Comparison of ENCODE assay signal across 1 cellular context in genomic region chr22:48690583-48691317, GRCh38.
TF ChIP-seq lines count a peak whose summit lies in the region.

No MANE protein-coding gene starts in this region.

TF ChIP-seq in HepG2, 621 proteins besides CTCF, POLR2A, EP300 and RAD21 (continued from another document and continues in another):
- TF ChIP-seq TRAFD1 (CRISPR knock-in tag; IDR thresholded peaks at IDR 0.05; ENCODE audit: borderline replicate concordance) (0 out of 2 replicates have a peak, but pooled peaks have one; percentile 58), ZNF136 (CRISPR knock-in tag; IDR thresholded peaks at IDR 0.05; ENCODE audit: low read depth) (no peak), HDAC1 (CRISPR knock-in tag; IDR thresholded peaks at IDR 0.05) (peak; percentile 60; the same call in 1 of the 2 replicates), NCOA2 (CRISPR knock-in tag; IDR thresholded peaks at IDR 0.05) (no peak), ZNF780A (CRISPR knock-in tag; IDR thresholded peaks at IDR 0.05) (no peak), ZNF251 (CRISPR knock-in tag; IDR thresholded peaks at IDR 0.05) (no peak), THYN1 (CRISPR knock-in tag; IDR thresholded peaks at IDR 0.05; ENCODE audit: borderline replicate concordance, low read depth) (no peak), RARG (CRISPR knock-in tag; IDR thresholded peaks at IDR 0.05; ENCODE audit: low read depth) (no peak), MTA1 (CRISPR knock-in tag; IDR thresholded peaks at IDR 0.05; ENCODE audit: borderline replicate concordance) (peak; percentile 77), SAP130 (CRISPR knock-in tag; IDR thresholded peaks at IDR 0.05; ENCODE audit: low read depth) (peak; percentile 53), THAP8 (CRISPR knock-in tag; IDR thresholded peaks at IDR 0.05; ENCODE audit: borderline replicate concordance) (no peak), ZNF564 (CRISPR knock-in tag; IDR thresholded peaks at IDR 0.05) (peak; percentile 14; the same call in 1 of the 2 replicates), NR2F1 (CRISPR knock-in tag; IDR thresholded peaks at IDR 0.05) (no peak), CBFB (CRISPR knock-in tag; IDR thresholded peaks at IDR 0.05) (no peak), NONO (IDR thresholded peaks at IDR 0.05) (no peak), NONO (CRISPR knock-in tag; conservative IDR thresholded peaks at IDR 0.05) (0 out of 2 replicates have a peak, but pooled peaks have one; percentile 21), ZNF572 (CRISPR knock-in tag; IDR thresholded peaks at IDR 0.05) (no peak), SRSF1 (optimal IDR thresholded peaks at IDR 0.05; ENCODE audit: low read depth, low read length) (no peak), TAF1 (CRISPR knock-in tag; IDR thresholded peaks at IDR 0.05) (no peak), CREM (IDR thresholded peaks at IDR 0.05) (peak; percentile 23; the same call in 1 of the 2 replicates), CREM (CRISPR knock-in tag; IDR thresholded peaks at IDR 0.05) (no peak), MED1 (CRISPR knock-in tag; IDR thresholded peaks at IDR 0.05) (peak; percentile 89), NFYC (CRISPR knock-in tag; IDR thresholded peaks at IDR 0.05) (no peak), ZBTB21 (CRISPR knock-in tag; IDR thresholded peaks at IDR 0.05) (no peak), ZFP62 (CRISPR knock-in tag; IDR thresholded peaks at IDR 0.05) (no peak), ZNF790 (CRISPR knock-in tag; IDR thresholded peaks at IDR 0.05; ENCODE audit: borderline replicate concordance) (0 out of 2 replicates have a peak, but pooled peaks have one; percentile 22), WIZ (CRISPR knock-in tag; IDR thresholded peaks at IDR 0.05) (no peak), ZNF296 (CRISPR knock-in tag; conservative IDR thresholded peaks at IDR 0.05) (0 out of 2 replicates have a peak, but pooled peaks have one; percentile 27), CEBPB (IDR thresholded peaks at IDR 0.05; ENCODE audit: borderline replicate concordance, low read depth, low read length) (no peak), IKZF1 (IDR thresholded peaks at IDR 0.05) (no peak), SNRNP70 (IDR thresholded peaks at IDR 0.05; ENCODE audit: low read depth, low read length) (no peak), HMG20A (CRISPR knock-in tag; IDR thresholded peaks at IDR 0.05; ENCODE audit: borderline replicate concordance) (no peak), ZNF333 (CRISPR knock-in tag; IDR thresholded peaks at IDR 0.05; ENCODE audit: borderline replicate concordance) (no peak; the same call in 1 of the 2 replicates), EEA1 (CRISPR knock-in tag; IDR thresholded peaks at IDR 0.05; ENCODE audit: borderline replicate concordance) (no peak), ZFP36L1 (CRISPR knock-in tag; IDR thresholded peaks at IDR 0.05) (no peak), RNF2 (conservative IDR thresholded peaks at IDR 0.05; ENCODE audit: low read depth) (no peak), SIN3A (IDR thresholded peaks at IDR 0.05; ENCODE audit: borderline replicate concordance, low read depth, low read length) (no peak)
- TF ChIP-seq, protein P1, sequence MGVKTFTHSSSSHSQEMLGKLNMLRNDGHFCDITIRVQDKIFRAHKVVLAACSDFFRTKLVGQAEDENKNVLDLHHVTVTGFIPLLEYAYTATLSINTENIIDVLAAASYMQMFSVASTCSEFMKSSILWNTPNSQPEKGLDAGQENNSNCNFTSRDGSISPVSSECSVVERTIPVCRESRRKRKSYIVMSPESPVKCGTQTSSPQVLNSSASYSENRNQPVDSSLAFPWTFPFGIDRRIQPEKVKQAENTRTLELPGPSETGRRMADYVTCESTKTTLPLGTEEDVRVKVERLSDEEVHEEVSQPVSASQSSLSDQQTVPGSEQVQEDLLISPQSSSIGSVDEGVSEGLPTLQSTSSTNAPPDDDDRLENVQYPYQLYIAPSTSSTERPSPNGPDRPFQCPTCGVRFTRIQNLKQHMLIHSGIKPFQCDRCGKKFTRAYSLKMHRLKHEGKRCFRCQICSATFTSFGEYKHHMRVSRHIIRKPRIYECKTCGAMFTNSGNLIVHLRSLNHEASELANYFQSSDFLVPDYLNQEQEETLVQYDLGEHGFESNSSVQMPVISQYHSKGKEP (CRISPR knock-in tag; IDR thresholded peaks at IDR 0.05): no peak
- TF ChIP-seq, protein P2, sequence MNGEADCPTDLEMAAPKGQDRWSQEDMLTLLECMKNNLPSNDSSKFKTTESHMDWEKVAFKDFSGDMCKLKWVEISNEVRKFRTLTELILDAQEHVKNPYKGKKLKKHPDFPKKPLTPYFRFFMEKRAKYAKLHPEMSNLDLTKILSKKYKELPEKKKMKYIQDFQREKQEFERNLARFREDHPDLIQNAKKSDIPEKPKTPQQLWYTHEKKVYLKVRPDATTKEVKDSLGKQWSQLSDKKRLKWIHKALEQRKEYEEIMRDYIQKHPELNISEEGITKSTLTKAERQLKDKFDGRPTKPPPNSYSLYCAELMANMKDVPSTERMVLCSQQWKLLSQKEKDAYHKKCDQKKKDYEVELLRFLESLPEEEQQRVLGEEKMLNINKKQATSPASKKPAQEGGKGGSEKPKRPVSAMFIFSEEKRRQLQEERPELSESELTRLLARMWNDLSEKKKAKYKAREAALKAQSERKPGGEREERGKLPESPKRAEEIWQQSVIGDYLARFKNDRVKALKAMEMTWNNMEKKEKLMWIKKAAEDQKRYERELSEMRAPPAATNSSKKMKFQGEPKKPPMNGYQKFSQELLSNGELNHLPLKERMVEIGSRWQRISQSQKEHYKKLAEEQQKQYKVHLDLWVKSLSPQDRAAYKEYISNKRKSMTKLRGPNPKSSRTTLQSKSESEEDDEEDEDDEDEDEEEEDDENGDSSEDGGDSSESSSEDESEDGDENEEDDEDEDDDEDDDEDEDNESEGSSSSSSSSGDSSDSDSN (CRISPR knock-in tag; IDR thresholded peaks at IDR 0.05): no peak
- TF ChIP-seq, protein P3, sequence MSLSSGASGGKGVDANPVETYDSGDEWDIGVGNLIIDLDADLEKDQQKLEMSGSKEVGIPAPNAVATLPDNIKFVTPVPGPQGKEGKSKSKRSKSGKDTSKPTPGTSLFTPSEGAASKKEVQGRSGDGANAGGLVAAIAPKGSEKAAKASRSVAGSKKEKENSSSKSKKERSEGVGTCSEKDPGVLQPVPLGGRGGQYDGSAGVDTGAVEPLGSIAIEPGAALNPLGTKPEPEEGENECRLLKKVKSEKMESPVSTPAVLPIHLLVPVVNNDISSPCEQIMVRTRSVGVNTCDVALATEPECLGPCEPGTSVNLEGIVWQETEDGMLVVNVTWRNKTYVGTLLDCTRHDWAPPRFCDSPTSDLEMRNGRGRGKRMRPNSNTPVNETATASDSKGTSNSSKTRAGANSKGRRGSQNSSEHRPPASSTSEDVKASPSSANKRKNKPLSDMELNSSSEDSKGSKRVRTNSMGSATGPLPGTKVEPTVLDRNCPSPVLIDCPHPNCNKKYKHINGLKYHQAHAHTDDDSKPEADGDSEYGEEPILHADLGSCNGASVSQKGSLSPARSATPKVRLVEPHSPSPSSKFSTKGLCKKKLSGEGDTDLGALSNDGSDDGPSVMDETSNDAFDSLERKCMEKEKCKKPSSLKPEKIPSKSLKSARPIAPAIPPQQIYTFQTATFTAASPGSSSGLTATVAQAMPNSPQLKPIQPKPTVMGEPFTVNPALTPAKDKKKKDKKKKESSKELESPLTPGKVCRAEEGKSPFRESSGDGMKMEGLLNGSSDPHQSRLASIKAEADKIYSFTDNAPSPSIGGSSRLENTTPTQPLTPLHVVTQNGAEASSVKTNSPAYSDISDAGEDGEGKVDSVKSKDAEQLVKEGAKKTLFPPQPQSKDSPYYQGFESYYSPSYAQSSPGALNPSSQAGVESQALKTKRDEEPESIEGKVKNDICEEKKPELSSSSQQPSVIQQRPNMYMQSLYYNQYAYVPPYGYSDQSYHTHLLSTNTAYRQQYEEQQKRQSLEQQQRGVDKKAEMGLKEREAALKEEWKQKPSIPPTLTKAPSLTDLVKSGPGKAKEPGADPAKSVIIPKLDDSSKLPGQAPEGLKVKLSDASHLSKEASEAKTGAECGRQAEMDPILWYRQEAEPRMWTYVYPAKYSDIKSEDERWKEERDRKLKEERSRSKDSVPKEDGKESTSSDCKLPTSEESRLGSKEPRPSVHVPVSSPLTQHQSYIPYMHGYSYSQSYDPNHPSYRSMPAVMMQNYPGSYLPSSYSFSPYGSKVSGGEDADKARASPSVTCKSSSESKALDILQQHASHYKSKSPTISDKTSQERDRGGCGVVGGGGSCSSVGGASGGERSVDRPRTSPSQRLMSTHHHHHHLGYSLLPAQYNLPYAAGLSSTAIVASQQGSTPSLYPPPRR (CRISPR knock-in tag; IDR thresholded peaks at IDR 0.05; ENCODE audit: borderline replicate concordance): peak; percentile 57; the same call in 1 of the 2 replicates
- TF ChIP-seq, protein P4, sequence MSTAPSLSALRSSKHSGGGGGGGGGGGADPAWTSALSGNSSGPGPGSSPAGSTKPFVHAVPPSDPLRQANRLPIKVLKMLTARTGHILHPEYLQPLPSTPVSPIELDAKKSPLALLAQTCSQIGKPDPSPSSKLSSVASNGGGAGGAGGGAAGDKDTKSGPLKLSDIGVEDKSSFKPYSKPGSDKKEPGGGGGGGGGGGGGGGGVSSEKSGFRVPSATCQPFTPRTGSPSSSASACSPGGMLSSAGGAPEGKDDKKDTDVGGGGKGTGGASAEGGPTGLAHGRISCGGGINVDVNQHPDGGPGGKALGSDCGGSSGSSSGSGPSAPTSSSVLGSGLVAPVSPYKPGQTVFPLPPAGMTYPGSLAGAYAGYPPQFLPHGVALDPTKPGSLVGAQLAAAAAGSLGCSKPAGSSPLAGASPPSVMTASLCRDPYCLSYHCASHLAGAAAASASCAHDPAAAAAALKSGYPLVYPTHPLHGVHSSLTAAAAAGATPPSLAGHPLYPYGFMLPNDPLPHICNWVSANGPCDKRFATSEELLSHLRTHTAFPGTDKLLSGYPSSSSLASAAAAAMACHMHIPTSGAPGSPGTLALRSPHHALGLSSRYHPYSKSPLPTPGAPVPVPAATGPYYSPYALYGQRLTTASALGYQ (CRISPR knock-in tag; IDR thresholded peaks at IDR 0.05): no peak
- TF ChIP-seq, protein P5, sequence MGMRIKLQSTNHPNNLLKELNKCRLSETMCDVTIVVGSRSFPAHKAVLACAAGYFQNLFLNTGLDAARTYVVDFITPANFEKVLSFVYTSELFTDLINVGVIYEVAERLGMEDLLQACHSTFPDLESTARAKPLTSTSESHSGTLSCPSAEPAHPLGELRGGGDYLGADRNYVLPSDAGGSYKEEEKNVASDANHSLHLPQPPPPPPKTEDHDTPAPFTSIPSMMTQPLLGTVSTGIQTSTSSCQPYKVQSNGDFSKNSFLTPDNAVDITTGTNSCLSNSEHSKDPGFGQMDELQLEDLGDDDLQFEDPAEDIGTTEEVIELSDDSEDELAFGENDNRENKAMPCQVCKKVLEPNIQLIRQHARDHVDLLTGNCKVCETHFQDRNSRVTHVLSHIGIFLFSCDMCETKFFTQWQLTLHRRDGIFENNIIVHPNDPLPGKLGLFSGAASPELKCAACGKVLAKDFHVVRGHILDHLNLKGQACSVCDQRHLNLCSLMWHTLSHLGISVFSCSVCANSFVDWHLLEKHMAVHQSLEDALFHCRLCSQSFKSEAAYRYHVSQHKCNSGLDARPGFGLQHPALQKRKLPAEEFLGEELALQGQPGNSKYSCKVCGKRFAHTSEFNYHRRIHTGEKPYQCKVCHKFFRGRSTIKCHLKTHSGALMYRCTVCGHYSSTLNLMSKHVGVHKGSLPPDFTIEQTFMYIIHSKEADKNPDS (CRISPR knock-in tag; IDR thresholded peaks at IDR 0.05): 0 out of 2 replicates have a peak, but pooled peaks have one; percentile 44
- TF ChIP-seq, protein P6, sequence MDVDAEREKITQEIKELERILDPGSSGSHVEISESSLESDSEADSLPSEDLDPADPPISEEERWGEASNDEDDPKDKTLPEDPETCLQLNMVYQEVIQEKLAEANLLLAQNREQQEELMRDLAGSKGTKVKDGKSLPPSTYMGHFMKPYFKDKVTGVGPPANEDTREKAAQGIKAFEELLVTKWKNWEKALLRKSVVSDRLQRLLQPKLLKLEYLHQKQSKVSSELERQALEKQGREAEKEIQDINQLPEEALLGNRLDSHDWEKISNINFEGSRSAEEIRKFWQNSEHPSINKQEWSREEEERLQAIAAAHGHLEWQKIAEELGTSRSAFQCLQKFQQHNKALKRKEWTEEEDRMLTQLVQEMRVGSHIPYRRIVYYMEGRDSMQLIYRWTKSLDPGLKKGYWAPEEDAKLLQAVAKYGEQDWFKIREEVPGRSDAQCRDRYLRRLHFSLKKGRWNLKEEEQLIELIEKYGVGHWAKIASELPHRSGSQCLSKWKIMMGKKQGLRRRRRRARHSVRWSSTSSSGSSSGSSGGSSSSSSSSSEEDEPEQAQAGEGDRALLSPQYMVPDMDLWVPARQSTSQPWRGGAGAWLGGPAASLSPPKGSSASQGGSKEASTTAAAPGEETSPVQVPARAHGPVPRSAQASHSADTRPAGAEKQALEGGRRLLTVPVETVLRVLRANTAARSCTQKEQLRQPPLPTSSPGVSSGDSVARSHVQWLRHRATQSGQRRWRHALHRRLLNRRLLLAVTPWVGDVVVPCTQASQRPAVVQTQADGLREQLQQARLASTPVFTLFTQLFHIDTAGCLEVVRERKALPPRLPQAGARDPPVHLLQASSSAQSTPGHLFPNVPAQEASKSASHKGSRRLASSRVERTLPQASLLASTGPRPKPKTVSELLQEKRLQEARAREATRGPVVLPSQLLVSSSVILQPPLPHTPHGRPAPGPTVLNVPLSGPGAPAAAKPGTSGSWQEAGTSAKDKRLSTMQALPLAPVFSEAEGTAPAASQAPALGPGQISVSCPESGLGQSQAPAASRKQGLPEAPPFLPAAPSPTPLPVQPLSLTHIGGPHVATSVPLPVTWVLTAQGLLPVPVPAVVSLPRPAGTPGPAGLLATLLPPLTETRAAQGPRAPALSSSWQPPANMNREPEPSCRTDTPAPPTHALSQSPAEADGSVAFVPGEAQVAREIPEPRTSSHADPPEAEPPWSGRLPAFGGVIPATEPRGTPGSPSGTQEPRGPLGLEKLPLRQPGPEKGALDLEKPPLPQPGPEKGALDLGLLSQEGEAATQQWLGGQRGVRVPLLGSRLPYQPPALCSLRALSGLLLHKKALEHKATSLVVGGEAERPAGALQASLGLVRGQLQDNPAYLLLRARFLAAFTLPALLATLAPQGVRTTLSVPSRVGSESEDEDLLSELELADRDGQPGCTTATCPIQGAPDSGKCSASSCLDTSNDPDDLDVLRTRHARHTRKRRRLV (CRISPR knock-in tag; IDR thresholded peaks at IDR 0.05): no peak
